Comparison of ENCODE assay signal across 1 cellular context in the genomic region with DNA sequence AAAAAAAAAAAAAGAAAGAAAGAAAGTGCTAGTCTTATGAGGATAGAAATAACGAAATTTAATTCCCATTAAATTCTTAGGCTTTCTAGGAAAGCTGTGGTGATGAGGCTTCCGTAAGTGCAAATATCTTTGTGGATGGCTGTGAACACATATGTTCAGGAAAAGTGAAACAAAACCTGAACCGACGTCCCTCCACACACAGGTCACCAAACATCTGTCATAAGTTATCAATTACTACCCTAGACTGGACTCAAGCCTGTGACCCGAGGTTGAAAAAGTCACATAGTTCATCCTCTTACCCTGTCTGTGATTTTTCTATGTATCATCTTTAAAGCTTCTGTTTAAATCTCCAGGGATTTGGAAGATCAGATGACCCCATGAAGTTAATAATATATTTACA.
A peak's percentile ranks its signal among the peaks of the same experiment; 100 is the strongest.
TF ChIP-seq lines count a peak whose summit lies in the region.

No MANE protein-coding gene starts in this region.

TF ChIP-seq in endothelial cell of umbilical vein, 7 proteins besides CTCF, POLR2A, EP300 and RAD21:
- peak; percentile 7 for TF ChIP-seq POLR2AphosphoS5 (IDR thresholded peaks at IDR 0.05; ENCODE audit: insufficient read depth, low read depth, low read length)
- TF ChIP-seq EZH2 (IDR thresholded peaks at IDR 0.05; ENCODE audit: borderline replicate concordance, low read depth, low read length, severe bottlenecking): no peak
- no peak for TF ChIP-seq FOS (IDR thresholded peaks at IDR 0.05; ENCODE audit: borderline replicate concordance, insufficient read depth, low read length)
- no peak for TF ChIP-seq GATA2 (IDR thresholded peaks at IDR 0.05; ENCODE audit: insufficient read depth, insufficient read length, low read depth, low read length)
- no peak for TF ChIP-seq JUN (IDR thresholded peaks at IDR 0.05; ENCODE audit: borderline replicate concordance, insufficient read depth, insufficient read length, low read depth)
